In genomic region chr19:45499196-45500180, GRCh38 we compare ENCODE assay signal across 7 cellular contexts. TPM values are rescaled to one million over a fixed set of nuclear protein-coding genes. Genes with fewer than 3 reads are reported as not detected.
DNase-seq lines count a peak whose midpoint lies in the region; TF ChIP-seq lines count a peak whose summit lies in the region.
"Had no signal": no experiment of that assay in that cellular context is flagged by ENCODE, and none has a peak within 500 bp of the region (broad histone marks: within the 10 kb centered on the region; RNA-seq: fewer than 3 reads in every experiment).

No MANE protein-coding gene starts in this region.

- peaks cover 0 to 37% (median 14%) of the 10 kb centered on the region in 4 donors for H3K4me1 ChIP-seq in Peyer's patch

- H3K4me3 ChIP-seq in Peyer's patch = peak overlapping the region in 3 of 4 donors; percentile 4 to 45 (median 36)
- peak overlapping the region in 6 of 7 experiments; percentile 14 to 36 (median 22) for H3K4me3 ChIP-seq in skin epidermis

- no peak for TF ChIP-seq POLR2A in Peyer's patch (IDR thresholded peaks at IDR 0.05)

- no peaks in the 10 kb centered on the region for H3K27me3 ChIP-seq in Peyer's patch

- H3K27ac ChIP-seq in Peyer's patch (peak overlapping the region in 1 of 4 donors; percentile 65), skin epidermis (peak overlapping the region in 8 of 21 experiments; percentile 11 to 69 (median 29))
- H3K27ac ChIP-seq: HL-60 had no signal

- no peaks in the 10 kb centered on the region for H3K36me3 ChIP-seq in Peyer's patch

- H3K9me3 ChIP-seq in Peyer's patch = peaks cover 0 to 3% (median 0%) of the 10 kb centered on the region in 4 donors

- DNase-seq in ELR (ENCODE audit: low read depth) = peak; percentile 47
- peak; percentile 52 to 83 (median 77) for DNase-seq in Peyer's patch
- peak; percentile 36 for DNase-seq in dermis blood vessel endothelial cell
- DNase-seq in GDM1 (lab: John Stamatoyannopoulos, UW) = no peak
- DNase-seq in retina = no peak

- no peak for TF ChIP-seq CTCF in Peyer's patch (IDR thresholded peaks at IDR 0.05)

RNA-seq across cellular contexts. Expression of gene PPM1N, which starts 1.2 kb away (rescaled TPM):
- total RNA-seq in Peyer's patch = 1 to 10 TPM in 2 of 4 donors, not detected in 2; 1.5 to 1.7 TPM
- 0.60 and 1.5 TPM in 2 replicates for total RNA-seq in dermis blood vessel endothelial cell

RNA-seq across cellular contexts. Expression of gene RTN2, which starts 2.6 kb away (rescaled TPM):
- total RNA-seq in Peyer's patch (10 to 100 TPM in 1 of 4 donors, 1 to 10 TPM in 2, under 1 TPM in 1; 0.53 to 42.1 (median 4.3) TPM), dermis blood vessel endothelial cell (9.0 and 10.2 TPM in 2 replicates)

RNA-seq across cellular contexts. Expression of gene VASP, which starts 7.8 kb away (rescaled TPM):
- total RNA-seq in Peyer's patch (100 to 1,000 TPM in 3 of 4 donors, 10 to 100 TPM in 1; 81.7 to 123 (median 112) TPM), dermis blood vessel endothelial cell (93.9 and 101 TPM in 2 replicates)

RNA-seq across cellular contexts. Expression of gene FOSB, which starts 31.7 kb away (rescaled TPM):
- total RNA-seq in Peyer's patch (10 to 100 TPM in 2 of 4 donors, 1 to 10 TPM in 1, under 1 TPM in 1; 0.85 to 56.1 (median 9.6) TPM), dermis blood vessel endothelial cell (0.65 and 23.8 TPM in 2 replicates)

Comparison
In these comparisons a context has a peak if more than half of its experiments do, and no peak if none do; other contexts are left out.
1. DNase-seq: peak in ELR (single experiment), Peyer's patch (3 of 3) and dermis blood vessel endothelial cell (single experiment); none in GDM1 (single experiment) and retina (single experiment).